Comparison of ENCODE assay signal across 15 cellular contexts in the genomic region with DNA sequence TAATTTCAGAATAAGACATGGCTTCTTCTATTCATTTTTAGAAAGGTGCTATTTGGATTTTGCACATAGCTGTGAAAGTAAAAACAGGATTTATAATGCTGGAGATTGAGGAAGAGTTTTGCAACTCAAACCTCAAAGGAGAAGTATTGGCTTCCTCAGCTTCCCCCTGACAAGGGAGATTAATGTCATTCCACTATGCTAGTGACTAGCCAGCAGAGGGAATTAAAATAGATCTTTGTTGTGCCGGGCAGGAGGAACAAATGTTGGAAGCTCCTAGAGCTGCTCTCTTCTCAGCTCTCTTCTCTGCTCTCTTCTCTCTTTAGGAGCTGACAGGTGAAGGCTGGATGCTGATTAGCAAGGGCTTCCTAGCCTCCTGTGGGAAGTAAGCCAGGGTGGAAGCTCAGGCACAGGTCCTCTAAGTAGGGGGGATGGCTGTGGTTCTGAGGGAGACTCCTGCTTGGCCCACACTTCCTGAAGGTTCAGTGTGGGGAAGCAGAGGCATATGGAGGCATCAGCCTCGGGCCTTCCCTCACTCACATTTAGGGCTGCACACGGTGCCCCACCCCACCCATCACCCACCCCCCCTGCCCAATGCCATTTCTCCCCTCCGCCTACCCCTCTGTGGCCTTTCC. TPM values are rescaled to one million over a fixed set of nuclear protein-coding genes. Genes with fewer than 3 reads are reported as not detected.
A peak's percentile ranks its signal among the peaks of the same experiment; 100 is the strongest.
DNase-seq lines count a peak whose midpoint lies in the region; ATAC-seq, FAIRE-seq and TF ChIP-seq lines count a peak whose summit lies in the region.
"Had no signal": no experiment of that assay in that cellular context is flagged by ENCODE, and none has a peak within 500 bp of the region (broad histone marks: within the 10 kb centered on the region; RNA-seq: fewer than 3 reads in every experiment).

No MANE protein-coding gene starts in this region.

- H3K36me3 ChIP-seq in astrocyte (ENCODE audit: insufficient read depth, low read length) = no peaks in the 10 kb centered on the region
- no peaks in the 10 kb centered on the region for H3K36me3 ChIP-seq in left lung

- ATAC-seq in activated CD4-positive, alpha-beta T cell treated with anti-CD3 and anti-CD28 coated beads for 36 hours = no peak
- ATAC-seq in left lung = peak; percentile 84
- ATAC-seq: activated CD4-positive, CD25-positive, alpha-beta regulatory T cell treated with anti-CD3 and anti-CD28 coated beads, Interleukin-2, amount 50 U/mL, for 24 hours had no signal

- CTCF ChIA-PET in activated CD4-positive, alpha-beta T cell treated with anti-CD3 and anti-CD28 coated beads for 36 hours (lab: Charles Lee) = interaction anchor here (0.7 to 2.9 kb wide), 3 partner anchors 38 to 122 kb away, joined by 3 to 12 read pairs (median 3); no protein-coding TSS in a partner anchor
- CTCF ChIA-PET in activated CD4-positive, alpha-beta T cell treated with anti-CD3 and anti-CD28 coated beads, Interleukin-2, amount 10 ng/mL, durations not matched to agents 7 days and 5 days (lab: Charles Lee) = interaction anchor here (1.4 to 1.7 kb wide), 4 partner anchors 8 to 61 kb away, joined by 3 to 7 read pairs (median 4); no protein-coding TSS in a partner anchor

- H3K4me3 ChIP-seq in astrocyte (ENCODE audit: insufficient read depth, low read depth, low read length) = no peak overlapping the region
- no peak overlapping the region for H3K4me3 ChIP-seq in left lung
- H3K4me3 ChIP-seq: smooth muscle cell had no signal

- TF ChIP-seq CTCF in astrocyte (IDR thresholded peaks at IDR 0.05; ENCODE audit: insufficient read depth, low read depth, low read length) (no peak), left lung (IDR thresholded peaks at IDR 0.05) (no peak)

- peak; percentile 37 for DNase-seq in activated CD4-positive, alpha-beta T cell treated with anti-CD3 and anti-CD28 coated beads, Interleukin-2, amount 10 ng/mL, durations not matched to agents 24 days and 14 days
- no peak for DNase-seq in activated CD4-positive, alpha-beta T cell treated with anti-CD3 and anti-CD28 coated beads for 36 hours
- DNase-seq in astrocyte (ENCODE audit: low read depth) = peak; percentile 57
- no peak for DNase-seq in left lung
- DNase-seq in activated CD4-positive, alpha-beta T cell treated with anti-CD3 and anti-CD28 coated beads, Interleukin-2, amount 10 ng/mL, durations not matched to agents 7 days and 5 days = no peak
- no peak for DNase-seq in GOT3 (lab: John Stamatoyannopoulos, UW)
- no peak for DNase-seq in NCI-H1417 treated with DMSO at 0.1 percent for 48 hours (lab: John Stamatoyannopoulos, UW)
- DNase-seq: activated gamma-delta T cell treated with Interleukin-2 at 50 U/mL for 16 hours had no signal

- no peak overlapping the region for H3K9ac ChIP-seq in astrocyte (ENCODE audit: low read length)

- H3K4me2 ChIP-seq in astrocyte (ENCODE audit: low read length) = no peak overlapping the region
- H3K4me2 ChIP-seq: smooth muscle cell had no signal

- peaks cover 4% of the 10 kb centered on the region for H3K4me1 ChIP-seq in astrocyte (ENCODE audit: insufficient read depth, low read length)
- peaks cover 0 to 39% of the 10 kb centered on the region in 2 donors for H3K4me1 ChIP-seq in left lung

- H2AFZ ChIP-seq in astrocyte (ENCODE audit: low read depth, low read length) = no peak overlapping the region

- intact Hi-C loops in activated CD4-positive, alpha-beta T cell treated with anti-CD3 and anti-CD28 coated beads, Interleukin-2, amount 10 ng/mL, durations not matched to agents 24 days and 14 days (cut with micrococcal nuclease) = no loop called here
- intact Hi-C loops in activated CD4-positive, alpha-beta T cell treated with anti-CD3 and anti-CD28 coated beads for 36 hours (cut with DNase I, micrococcal nuclease) = no loop called here
- intact Hi-C loops in left lung (cut with DNase I) = no loop called here

- no peak for FAIRE-seq in astrocyte (lab: Jason Lieb, UNC)
- FAIRE-seq: colon, G401.6 had no signal

- H3K27me3 ChIP-seq in astrocyte (ENCODE audit: insufficient read depth, low read length) (no peaks in the 10 kb centered on the region), left lung (no peaks in the 10 kb centered on the region)

- H3K9me3 Mint-ChIP-seq in activated CD4-positive, alpha-beta T cell treated with anti-CD3 and anti-CD28 coated beads, Interleukin-2, amount 10 ng/mL, durations not matched to agents 24 days and 14 days = no peaks in the 10 kb centered on the region
- H3K9me3 Mint-ChIP-seq in activated CD4-positive, alpha-beta T cell treated with anti-CD3 and anti-CD28 coated beads for 36 hours (ENCODE audit: low read depth) = no peaks in the 10 kb centered on the region
- no peaks in the 10 kb centered on the region for H3K9me3 Mint-ChIP-seq in astrocyte (ENCODE audit: unreplicated experiment)
- H3K9me3 Mint-ChIP-seq in activated CD4-positive, alpha-beta T cell treated with anti-CD3 and anti-CD28 coated beads, Interleukin-2, amount 10 ng/mL, durations not matched to agents 7 days and 5 days = no peaks in the 10 kb centered on the region
- H3K9me3 Mint-ChIP-seq: IgD-negative memory B cell, memory B cell had no signal

- no peak overlapping the region for H3K27ac Mint-ChIP-seq in activated CD4-positive, alpha-beta T cell treated with anti-CD3 and anti-CD28 coated beads, Interleukin-2, amount 10 ng/mL, durations not matched to agents 24 days and 14 days
- no peak overlapping the region for H3K27ac Mint-ChIP-seq in activated CD4-positive, alpha-beta T cell treated with anti-CD3 and anti-CD28 coated beads for 36 hours
- H3K27ac Mint-ChIP-seq in astrocyte (ENCODE audit: unreplicated experiment) = no peak overlapping the region
- no peak overlapping the region for H3K27ac Mint-ChIP-seq in activated CD4-positive, alpha-beta T cell treated with anti-CD3 and anti-CD28 coated beads, Interleukin-2, amount 10 ng/mL, durations not matched to agents 7 days and 5 days
- H3K27ac Mint-ChIP-seq: IgD-negative memory B cell, memory B cell had no signal

- H3K36me3 Mint-ChIP-seq in activated CD4-positive, alpha-beta T cell treated with anti-CD3 and anti-CD28 coated beads, Interleukin-2, amount 10 ng/mL, durations not matched to agents 24 days and 14 days (ENCODE audit: low read depth) = no peaks in the 10 kb centered on the region
- H3K36me3 Mint-ChIP-seq in activated CD4-positive, alpha-beta T cell treated with anti-CD3 and anti-CD28 coated beads for 36 hours (ENCODE audit: low read depth) = no peaks in the 10 kb centered on the region
- no peaks in the 10 kb centered on the region for H3K36me3 Mint-ChIP-seq in astrocyte (ENCODE audit: low read depth, unreplicated experiment)
- no peaks in the 10 kb centered on the region for H3K36me3 Mint-ChIP-seq in activated CD4-positive, alpha-beta T cell treated with anti-CD3 and anti-CD28 coated beads, Interleukin-2, amount 10 ng/mL, durations not matched to agents 7 days and 5 days (ENCODE audit: low read depth)
- H3K36me3 Mint-ChIP-seq: memory B cell had no signal

- no peak overlapping the region for H3K4me3 Mint-ChIP-seq in activated CD4-positive, alpha-beta T cell treated with anti-CD3 and anti-CD28 coated beads, Interleukin-2, amount 10 ng/mL, durations not matched to agents 24 days and 14 days
- H3K4me3 Mint-ChIP-seq in activated CD4-positive, alpha-beta T cell treated with anti-CD3 and anti-CD28 coated beads for 36 hours = no peak overlapping the region
- H3K4me3 Mint-ChIP-seq in astrocyte (ENCODE audit: unreplicated experiment) = no peak overlapping the region
- no peak overlapping the region for H3K4me3 Mint-ChIP-seq in activated CD4-positive, alpha-beta T cell treated with anti-CD3 and anti-CD28 coated beads, Interleukin-2, amount 10 ng/mL, durations not matched to agents 7 days and 5 days
- H3K4me3 Mint-ChIP-seq: memory B cell had no signal

- H4K20me1 ChIP-seq in astrocyte (ENCODE audit: insufficient read depth, low read length) = no peaks in the 10 kb centered on the region

- H3K4me1 Mint-ChIP-seq in activated CD4-positive, alpha-beta T cell treated with anti-CD3 and anti-CD28 coated beads, Interleukin-2, amount 10 ng/mL, durations not matched to agents 24 days and 14 days = peaks cover 19% of the 10 kb centered on the region
- peaks cover 10% of the 10 kb centered on the region for H3K4me1 Mint-ChIP-seq in activated CD4-positive, alpha-beta T cell treated with anti-CD3 and anti-CD28 coated beads for 36 hours
- H3K4me1 Mint-ChIP-seq in astrocyte (ENCODE audit: low read depth, unreplicated experiment) = no peaks in the 10 kb centered on the region
- H3K4me1 Mint-ChIP-seq in activated CD4-positive, alpha-beta T cell treated with anti-CD3 and anti-CD28 coated beads, Interleukin-2, amount 10 ng/mL, durations not matched to agents 7 days and 5 days = peaks cover 5% of the 10 kb centered on the region

- H3K9me3 ChIP-seq in astrocyte (ENCODE audit: insufficient read depth, low read depth, low read length) = no peaks in the 10 kb centered on the region
- no peaks in the 10 kb centered on the region for H3K9me3 ChIP-seq in left lung

- H3K79me2 ChIP-seq in astrocyte (ENCODE audit: insufficient read depth, low read length) = no peaks in the 10 kb centered on the region

- no peak overlapping the region for H3K27ac ChIP-seq in astrocyte (ENCODE audit: low read depth, low read length)
- peak overlapping the region in 1 of 2 donors; percentile 75 for H3K27ac ChIP-seq in left lung
- peak overlapping the region; percentile 7 for H3K27ac ChIP-seq in temporal lobe (ENCODE audit: low read depth, low read length)

- peaks cover 14% of the 10 kb centered on the region for H3K27me3 Mint-ChIP-seq in activated CD4-positive, alpha-beta T cell treated with anti-CD3 and anti-CD28 coated beads, Interleukin-2, amount 10 ng/mL, durations not matched to agents 24 days and 14 days
- H3K27me3 Mint-ChIP-seq in activated CD4-positive, alpha-beta T cell treated with anti-CD3 and anti-CD28 coated beads for 36 hours = no peaks in the 10 kb centered on the region
- peaks cover 38% of the 10 kb centered on the region for H3K27me3 Mint-ChIP-seq in astrocyte (ENCODE audit: low read depth, unreplicated experiment)
- H3K27me3 Mint-ChIP-seq in activated CD4-positive, alpha-beta T cell treated with anti-CD3 and anti-CD28 coated beads, Interleukin-2, amount 10 ng/mL, durations not matched to agents 7 days and 5 days = peaks cover 19% of the 10 kb centered on the region
- H3K27me3 Mint-ChIP-seq: memory B cell had no signal

- POLR2A ChIA-PET in activated CD4-positive, alpha-beta T cell treated with anti-CD3 and anti-CD28 coated beads for 36 hours (lab: Charles Lee) = interaction anchor here (0.6 kb wide), 1 partner anchor 104 kb away, joined by 3 read pairs; no protein-coding TSS in a partner anchor
- POLR2A ChIA-PET in activated CD4-positive, alpha-beta T cell treated with anti-CD3 and anti-CD28 coated beads, Interleukin-2, amount 10 ng/mL, durations not matched to agents 7 days and 5 days (lab: Charles Lee) = no interaction called here

RNA-seq across cellular contexts. Expression of a gene that starts 29.6 kb away (rescaled TPM):
- total RNA-seq in activated CD4-positive, alpha-beta T cell treated with anti-CD3 and anti-CD28 coated beads, Interleukin-2, amount 10 ng/mL, durations not matched to agents 24 days and 14 days = 0.19 and 0.21 TPM in 2 replicates
- under 1 TPM; 0.14 to 0.16 TPM for total RNA-seq in activated CD4-positive, alpha-beta T cell treated with anti-CD3 and anti-CD28 coated beads for 36 hours
- total RNA-seq in astrocyte (0.17 and 0.32 TPM in 2 replicates), left lung (1 to 10 TPM; 4.6 to 6.4 TPM), temporal lobe (5.9 TPM)
- total RNA-seq in activated CD4-positive, alpha-beta T cell treated with anti-CD3 and anti-CD28 coated beads, Interleukin-2, amount 10 ng/mL, durations not matched to agents 7 days and 5 days = 1 to 10 TPM in 1 of 2 experiments, under 1 TPM in 1; 0.60 to 1.5 TPM
- total RNA-seq: smooth muscle cell had no signal

RNA-seq across cellular contexts. Expression of a gene that starts 57.8 kb away (rescaled TPM):
- total RNA-seq in activated CD4-positive, alpha-beta T cell treated with anti-CD3 and anti-CD28 coated beads, Interleukin-2, amount 10 ng/mL, durations not matched to agents 24 days and 14 days = 2.7 and 2.9 TPM in 2 replicates
- 1 to 10 TPM; 1.4 to 2.2 TPM for total RNA-seq in activated CD4-positive, alpha-beta T cell treated with anti-CD3 and anti-CD28 coated beads for 36 hours
- total RNA-seq in astrocyte (1.1 and 1.5 TPM in 2 replicates), left lung (under 1 TPM; 0.09 to 0.18 TPM), temporal lobe (not detected)
- not detected for total RNA-seq in activated CD4-positive, alpha-beta T cell treated with anti-CD3 and anti-CD28 coated beads, Interleukin-2, amount 10 ng/mL, durations not matched to agents 7 days and 5 days

Comparison
In these comparisons a context has a peak if more than half of its experiments do, and no peak if none do; other contexts are left out.
1. DNase-seq: peak in activated CD4-positive, alpha-beta T cell treated with anti-CD3 and anti-CD28 coated beads, Interleukin-2, amount 10 ng/mL, durations not matched to agents 24 days and 14 days (single experiment) and astrocyte (single experiment); none in activated CD4-positive, alpha-beta T cell treated with anti-CD3 and anti-CD28 coated beads for 36 hours (single experiment), left lung (0 of 2), activated CD4-positive, alpha-beta T cell treated with anti-CD3 and anti-CD28 coated beads, Interleukin-2, amount 10 ng/mL, durations not matched to agents 7 days and 5 days (single experiment), GOT3 (single experiment) and NCI-H1417 treated with DMSO at 0.1 percent for 48 hours (single experiment).